In genomic region chr19:48492925-48493717, GRCh38 we compare ENCODE assay signal across 8 cellular contexts. TPM values are rescaled to one million over a fixed set of nuclear protein-coding genes. Genes with fewer than 3 reads are reported as not detected.
DNase-seq lines count a peak whose midpoint lies in the region; ATAC-seq lines count a peak whose summit lies in the region.

No MANE protein-coding gene starts in this region.

- peak; percentile 51 for ATAC-seq in GM21367 (IDR thresholded peaks at IDR 0.05; ENCODE audit: unreplicated experiment)
- ATAC-seq in natural killer cell treated with Interleukin-12 subunit alpha and Interleukin-12 subunit beta and Interleukin-15 and Interleukin-18, amount 100 ng/mL, for 72 hours, result peak; percentile 89 to 92

- H3K9me3 Mint-ChIP-seq in natural killer cell treated with Interleukin-12 subunit alpha and Interleukin-12 subunit beta and Interleukin-15 and Interleukin-18, amount 100 ng/mL, for 72 hours, result no peaks in the 10 kb centered on the region

- peaks cover 5 to 17% of the 10 kb centered on the region in 2 donors for H3K27me3 Mint-ChIP-seq in natural killer cell treated with Interleukin-12 subunit alpha and Interleukin-12 subunit beta and Interleukin-15 and Interleukin-18, amount 100 ng/mL, for 72 hours

- no peaks in the 10 kb centered on the region for H3K36me3 Mint-ChIP-seq in natural killer cell treated with Interleukin-12 subunit alpha and Interleukin-12 subunit beta and Interleukin-15 and Interleukin-18, amount 100 ng/mL, for 72 hours

- peak overlapping the region; percentile 67 for H3K4me3 Mint-ChIP-seq in natural killer cell treated with Interleukin-12 subunit alpha and Interleukin-12 subunit beta and Interleukin-15 and Interleukin-18, amount 100 ng/mL, for 72 hours

- H3K4me1 Mint-ChIP-seq in natural killer cell treated with Interleukin-12 subunit alpha and Interleukin-12 subunit beta and Interleukin-15 and Interleukin-18, amount 100 ng/mL, for 72 hours (ENCODE audit: low read depth in 2 of 2), result peaks cover 27 to 36% of the 10 kb centered on the region in 2 donors

- DNase-seq in COLO668 (lab: John Stamatoyannopoulos, UW; ENCODE audit: unreplicated experiment) (peak; percentile 84), HUDEP-2 (lab: John Stamatoyannopoulos, UW; ENCODE audit: unreplicated experiment in 76 of 76) (peak in 75 of 76 experiments; percentile 81 to 100 (median 98)), RKO (ENCODE audit: low spot score) (peak; percentile 97), fibroblast of peridontal ligament (ENCODE audit: extremely low read depth) (peak; percentile 96)
- peak; percentile 53 to 68 for DNase-seq in activated T-helper 1 cell treated with anti-CD3 and anti-CD28 coated beads, Interleukin-2, amount 50 U/mL, for 16 hours (ENCODE audit: low read depth in 1 of 2, low spot score in 1 of 2)
- DNase-seq in natural killer cell treated with Interleukin-12 subunit alpha and Interleukin-12 subunit beta and Interleukin-15 and Interleukin-18, amount 100 ng/mL, for 72 hours (ENCODE audit: low spot score), result peak; percentile 85
- DNase-seq in stimulated activated naive CD4-positive, alpha-beta T cell treated with Interleukin-2 at 50 U/mL for 16 hours (lab: John Stamatoyannopoulos, UW), result peak; percentile 79

- peak overlapping the region; percentile 6 to 36 for H3K27ac Mint-ChIP-seq in natural killer cell treated with Interleukin-12 subunit alpha and Interleukin-12 subunit beta and Interleukin-15 and Interleukin-18, amount 100 ng/mL, for 72 hours

RNA-seq across cellular contexts. Expression of gene LMTK3, which starts 18.5 kb away (rescaled TPM):
- 1 to 10 TPM in 1 of 2 donors, under 1 TPM in 1; 0.40 to 1.3 TPM for total RNA-seq in natural killer cell treated with Interleukin-12 subunit alpha and Interleukin-12 subunit beta and Interleukin-15 and Interleukin-18, amount 100 ng/mL, for 72 hours

RNA-seq across cellular contexts. Expression of gene CYTH2, which starts 24.0 kb away (rescaled TPM):
- total RNA-seq in natural killer cell treated with Interleukin-12 subunit alpha and Interleukin-12 subunit beta and Interleukin-15 and Interleukin-18, amount 100 ng/mL, for 72 hours, result 10 to 100 TPM; 66.4 to 66.9 TPM

RNA-seq across cellular contexts. Expression of gene KCNJ14, which starts 37.7 kb away (rescaled TPM):
- total RNA-seq in natural killer cell treated with Interleukin-12 subunit alpha and Interleukin-12 subunit beta and Interleukin-15 and Interleukin-18, amount 100 ng/mL, for 72 hours, result 1 to 10 TPM; 2.1 to 4.6 TPM

RNA-seq across cellular contexts. Expression of gene GRWD1, which starts 47.3 kb away (rescaled TPM):
- total RNA-seq in natural killer cell treated with Interleukin-12 subunit alpha and Interleukin-12 subunit beta and Interleukin-15 and Interleukin-18, amount 100 ng/mL, for 72 hours, result 100 to 1,000 TPM in 1 of 2 donors, 10 to 100 TPM in 1; 60.6 to 104 TPM

RNA-seq across cellular contexts. Expression of gene SULT2B1, which starts 58.9 kb away (rescaled TPM):
- total RNA-seq in natural killer cell treated with Interleukin-12 subunit alpha and Interleukin-12 subunit beta and Interleukin-15 and Interleukin-18, amount 100 ng/mL, for 72 hours, result not detected

Comparison
In these comparisons a context has a peak if more than half of its experiments do, and no peak if none do; other contexts are left out.
1. Peak in every context shown above with its lines: DNase-seq and ATAC-seq.